3 cellular contexts compared by ENCODE assay signal in genomic region chr21:43372663-43373386, GRCh38.
TF ChIP-seq lines count a peak whose summit lies in the region.

No MANE protein-coding gene starts in this region.

TF ChIP-seq in HEK293, 187 proteins besides CTCF, POLR2A, EP300 and RAD21 (continued from another document):
- TF ChIP-seq, protein P1, sequence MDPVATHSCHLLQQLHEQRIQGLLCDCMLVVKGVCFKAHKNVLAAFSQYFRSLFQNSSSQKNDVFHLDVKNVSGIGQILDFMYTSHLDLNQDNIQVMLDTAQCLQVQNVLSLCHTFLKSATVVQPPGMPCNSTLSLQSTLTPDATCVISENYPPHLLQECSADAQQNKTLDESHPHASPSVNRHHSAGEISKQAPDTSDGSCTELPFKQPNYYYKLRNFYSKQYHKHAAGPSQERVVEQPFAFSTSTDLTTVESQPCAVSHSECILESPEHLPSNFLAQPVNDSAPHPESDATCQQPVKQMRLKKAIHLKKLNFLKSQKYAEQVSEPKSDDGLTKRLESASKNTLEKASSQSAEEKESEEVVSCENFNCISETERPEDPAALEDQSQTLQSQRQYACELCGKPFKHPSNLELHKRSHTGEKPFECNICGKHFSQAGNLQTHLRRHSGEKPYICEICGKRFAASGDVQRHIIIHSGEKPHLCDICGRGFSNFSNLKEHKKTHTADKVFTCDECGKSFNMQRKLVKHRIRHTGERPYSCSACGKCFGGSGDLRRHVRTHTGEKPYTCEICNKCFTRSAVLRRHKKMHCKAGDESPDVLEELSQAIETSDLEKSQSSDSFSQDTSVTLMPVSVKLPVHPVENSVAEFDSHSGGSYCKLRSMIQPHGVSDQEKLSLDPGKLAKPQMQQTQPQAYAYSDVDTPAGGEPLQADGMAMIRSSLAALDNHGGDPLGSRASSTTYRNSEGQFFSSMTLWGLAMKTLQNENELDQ (tag by site-specific recombination; IDR thresholded peaks at IDR 0.05; ENCODE audit: low read depth) = no peak

TF ChIP-seq in GM12891, 5 proteins besides CTCF, POLR2A, EP300 and RAD21 (continued from another document):
- TF ChIP-seq PAX5 (IDR thresholded peaks at IDR 0.05; ENCODE audit: insufficient read depth, low read length, severe bottlenecking) = no peak
TF ChIP-seq in GM12891: peak in this region for 0.

TF ChIP-seq in WTC11, 78 proteins besides CTCF, POLR2A, EP300 and RAD21 (continued from another document):
- TF ChIP-seq TCF7 (CRISPR knock-in tag; IDR thresholded peaks at IDR 0.05; ENCODE audit: low read depth) (no peak), GABPB1 (CRISPR knock-in tag; IDR thresholded peaks at IDR 0.05) (no peak), NFYB (CRISPR knock-in tag; conservative IDR thresholded peaks at IDR 0.05; ENCODE audit: low read depth) (no peak), ZNF317 (CRISPR knock-in tag; IDR thresholded peaks at IDR 0.05; ENCODE audit: borderline replicate concordance, low read depth) (no peak), TEAD1 (CRISPR knock-in tag; IDR thresholded peaks at IDR 0.05) (no peak), RELA (CRISPR knock-in tag; IDR thresholded peaks at IDR 0.05; ENCODE audit: borderline replicate concordance) (no peak), ZBTB21 (CRISPR knock-in tag; IDR thresholded peaks at IDR 0.05; ENCODE audit: borderline replicate concordance) (no peak), FOXJ3 (CRISPR knock-in tag; IDR thresholded peaks at IDR 0.05; ENCODE audit: borderline replicate concordance) (no peak), SMAD3 (CRISPR knock-in tag; IDR thresholded peaks at IDR 0.05; ENCODE audit: borderline replicate concordance) (no peak), ZNF263 (CRISPR knock-in tag; IDR thresholded peaks at IDR 0.05; ENCODE audit: low read depth) (no peak), ZNF121 (CRISPR knock-in tag; IDR thresholded peaks at IDR 0.05) (no peak), MYBL2 (CRISPR knock-in tag; IDR thresholded peaks at IDR 0.05) (no peak), SP1 (CRISPR knock-in tag; conservative IDR thresholded peaks at IDR 0.05) (no peak), NFE2L1 (CRISPR knock-in tag; IDR thresholded peaks at IDR 0.05) (no peak)
- TF ChIP-seq, protein P2, sequence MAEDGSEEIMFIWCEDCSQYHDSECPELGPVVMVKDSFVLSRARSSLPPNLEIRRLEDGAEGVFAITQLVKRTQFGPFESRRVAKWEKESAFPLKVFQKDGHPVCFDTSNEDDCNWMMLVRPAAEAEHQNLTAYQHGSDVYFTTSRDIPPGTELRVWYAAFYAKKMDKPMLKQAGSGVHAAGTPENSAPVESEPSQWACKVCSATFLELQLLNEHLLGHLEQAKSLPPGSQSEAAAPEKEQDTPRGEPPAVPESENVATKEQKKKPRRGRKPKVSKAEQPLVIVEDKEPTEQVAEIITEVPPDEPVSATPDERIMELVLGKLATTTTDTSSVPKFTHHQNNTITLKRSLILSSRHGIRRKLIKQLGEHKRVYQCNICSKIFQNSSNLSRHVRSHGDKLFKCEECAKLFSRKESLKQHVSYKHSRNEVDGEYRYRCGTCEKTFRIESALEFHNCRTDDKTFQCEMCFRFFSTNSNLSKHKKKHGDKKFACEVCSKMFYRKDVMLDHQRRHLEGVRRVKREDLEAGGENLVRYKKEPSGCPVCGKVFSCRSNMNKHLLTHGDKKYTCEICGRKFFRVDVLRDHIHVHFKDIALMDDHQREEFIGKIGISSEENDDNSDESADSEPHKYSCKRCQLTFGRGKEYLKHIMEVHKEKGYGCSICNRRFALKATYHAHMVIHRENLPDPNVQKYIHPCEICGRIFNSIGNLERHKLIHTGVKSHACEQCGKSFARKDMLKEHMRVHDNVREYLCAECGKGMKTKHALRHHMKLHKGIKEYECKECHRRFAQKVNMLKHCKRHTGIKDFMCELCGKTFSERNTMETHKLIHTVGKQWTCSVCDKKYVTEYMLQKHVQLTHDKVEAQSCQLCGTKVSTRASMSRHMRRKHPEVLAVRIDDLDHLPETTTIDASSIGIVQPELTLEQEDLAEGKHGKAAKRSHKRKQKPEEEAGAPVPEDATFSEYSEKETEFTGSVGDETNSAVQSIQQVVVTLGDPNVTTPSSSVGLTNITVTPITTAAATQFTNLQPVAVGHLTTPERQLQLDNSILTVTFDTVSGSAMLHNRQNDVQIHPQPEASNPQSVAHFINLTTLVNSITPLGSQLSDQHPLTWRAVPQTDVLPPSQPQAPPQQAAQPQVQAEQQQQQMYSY (CRISPR knock-in tag; IDR thresholded peaks at IDR 0.05) = no peak
TF ChIP-seq in WTC11: peak in this region for 0.
